9 cellular contexts compared by ENCODE assay signal in genomic region chr4:184824081-184824775, GRCh38. TPM values are rescaled to one million over a fixed set of nuclear protein-coding genes. Genes with fewer than 3 reads are reported as not detected.
A peak's percentile ranks its signal among the peaks of the same experiment; 100 is the strongest.
DNase-seq lines count a peak whose midpoint lies in the region; ATAC-seq and TF ChIP-seq lines count a peak whose summit lies in the region.
"Had no signal": no experiment of that assay in that cellular context is flagged by ENCODE, and none has a peak within 500 bp of the region (broad histone marks: within the 10 kb centered on the region; RNA-seq: fewer than 3 reads in every experiment).

No MANE protein-coding gene starts in this region.

- peaks cover 0 to 6% (median 0%) of the 10 kb centered on the region in 3 donors for H3K27me3 Mint-ChIP-seq in CD14-positive monocyte (ENCODE audit: low read depth in 3 of 3)
- H3K27me3 Mint-ChIP-seq in activated naive CD8-positive, alpha-beta T cell treated with anti-CD3 and anti-CD28 coated beads, Interleukin-2, amount 10 ng/mL, durations not matched to agents 7 days and 5 days = peaks cover 11% of the 10 kb centered on the region

- H3K4me3 ChIP-seq in mononuclear cell (ENCODE audit: low read length) = peak overlapping the region; percentile 67

- intact Hi-C loops in CD14-positive monocyte (cut with micrococcal nuclease) (loop anchor here (10.0 kb wide), 3 partner anchors 71 to 141 kb away; no protein-coding TSS in a partner anchor), head of caudate nucleus (cut with DNase I) (no loop called here)

- H3K36me3 Mint-ChIP-seq in CD14-positive monocyte = peaks cover 27 to 44% of the 10 kb centered on the region in 2 donors
- H3K36me3 Mint-ChIP-seq in activated naive CD8-positive, alpha-beta T cell treated with anti-CD3 and anti-CD28 coated beads, Interleukin-2, amount 10 ng/mL, durations not matched to agents 7 days and 5 days = no peaks in the 10 kb centered on the region

- H3K9me3 ChIP-seq in mononuclear cell (ENCODE audit: low read depth, low read length) = no peaks in the 10 kb centered on the region

- DNase-seq in CD14-positive monocyte (ENCODE audit: low spot score) (no peak), hypothalamus (lab: John Stamatoyannopoulos, UW) (no peak), head of caudate nucleus (no peak), NCI-H2081 (lab: John Stamatoyannopoulos, UW) (no peak)
- no peak for DNase-seq in activated naive CD8-positive, alpha-beta T cell treated with anti-CD3 and anti-CD28 coated beads, Interleukin-2, amount 10 ng/mL, durations not matched to agents 7 days and 5 days
- DNase-seq: cortex of kidney had no signal

- peak overlapping the region; percentile 99 to 100 for H3K4me3 Mint-ChIP-seq in CD14-positive monocyte
- peak overlapping the region; percentile 87 for H3K4me3 Mint-ChIP-seq in activated naive CD8-positive, alpha-beta T cell treated with anti-CD3 and anti-CD28 coated beads, Interleukin-2, amount 10 ng/mL, durations not matched to agents 7 days and 5 days

- peaks cover 70% of the 10 kb centered on the region for H3K4me1 Mint-ChIP-seq in CD14-positive monocyte
- peaks cover 35% of the 10 kb centered on the region for H3K4me1 Mint-ChIP-seq in activated naive CD8-positive, alpha-beta T cell treated with anti-CD3 and anti-CD28 coated beads, Interleukin-2, amount 10 ng/mL, durations not matched to agents 7 days and 5 days

- TF ChIP-seq CTCF in CD14-positive monocyte (IDR thresholded peaks at IDR 0.05) = no peak

- no peaks in the 10 kb centered on the region for H3K27me3 ChIP-seq in mononuclear cell (ENCODE audit: insufficient read depth, low read length)

- H3K4me1 ChIP-seq in mononuclear cell (ENCODE audit: insufficient read depth, low read length) = peaks cover 70% of the 10 kb centered on the region

- H3K9me3 Mint-ChIP-seq in CD14-positive monocyte = peaks cover 0 to 2% (median 0%) of the 10 kb centered on the region in 7 donors
- H3K9me3 Mint-ChIP-seq in activated naive CD8-positive, alpha-beta T cell treated with anti-CD3 and anti-CD28 coated beads, Interleukin-2, amount 10 ng/mL, durations not matched to agents 7 days and 5 days = no peaks in the 10 kb centered on the region

- ATAC-seq in GM21786 (IDR thresholded peaks at IDR 0.05; ENCODE audit: unreplicated experiment) = peak; percentile 24
- ATAC-seq in activated naive CD8-positive, alpha-beta T cell treated with anti-CD3 and anti-CD28 coated beads, Interleukin-2, amount 10 ng/mL, durations not matched to agents 7 days and 5 days (ENCODE audit: low read depth) = no peak
- ATAC-seq in HG02970 (IDR thresholded peaks at IDR 0.05; ENCODE audit: low FRiP score, unreplicated experiment) = no peak

- POLR2A ChIA-PET in activated naive CD8-positive, alpha-beta T cell treated with anti-CD3 and anti-CD28 coated beads, Interleukin-2, amount 10 ng/mL, durations not matched to agents 7 days and 5 days (lab: Charles Lee) = no interaction called here

- peak overlapping the region; percentile 87 to 97 (median 96) for H3K27ac Mint-ChIP-seq in CD14-positive monocyte
- peak overlapping the region; percentile 68 for H3K27ac Mint-ChIP-seq in activated naive CD8-positive, alpha-beta T cell treated with anti-CD3 and anti-CD28 coated beads, Interleukin-2, amount 10 ng/mL, durations not matched to agents 7 days and 5 days

RNA-seq across cellular contexts. Expression of gene ACSL1, which starts 1.5 kb away (rescaled TPM):
- 100 to 1,000 TPM in 1 of 2 donors, 10 to 100 TPM in 1; 72.4 to 115 TPM for polyA plus RNA-seq in CD14-positive monocyte
- 10 to 100 TPM; 10.9 to 12.4 TPM for total RNA-seq in activated naive CD8-positive, alpha-beta T cell treated with anti-CD3 and anti-CD28 coated beads, Interleukin-2, amount 10 ng/mL, durations not matched to agents 7 days and 5 days
- total RNA-seq in mononuclear cell = 110 TPM
